8 cellular contexts compared by ENCODE assay signal in genomic region chr9:127904888-127905728, GRCh38. TPM values are rescaled to one million over a fixed set of nuclear protein-coding genes. Genes with fewer than 3 reads are reported as not detected.
DNase-seq lines count a peak whose midpoint lies in the region; ATAC-seq and TF ChIP-seq lines count a peak whose summit lies in the region.

No MANE protein-coding gene starts in this region.

- peak overlapping the region; percentile 67 to 93 (median 81) for H3K27ac ChIP-seq in heart left ventricle

- no peak for TF ChIP-seq CTCF in heart left ventricle (IDR thresholded peaks at IDR 0.05)

- no peaks in the 10 kb centered on the region for H3K27me3 ChIP-seq in heart left ventricle

- H3K9me3 Mint-ChIP-seq in stimulated activated memory B cell treated with anti-CD40 and anti-IgM and Interleukin-4, amounts not matched to agents 10 μg/mL and 1 μg/mL and 100 μg/mL, for 72 hours = no peaks in the 10 kb centered on the region

- peaks cover 0 to 23% (median 19%) of the 10 kb centered on the region in 9 donors for H3K36me3 ChIP-seq in heart left ventricle

- peak overlapping the region; percentile 88 for H3K4me3 Mint-ChIP-seq in stimulated activated memory B cell treated with anti-CD40 and anti-IgM and Interleukin-4, amounts not matched to agents 10 μg/mL and 1 μg/mL and 100 μg/mL, for 72 hours

- H3K9me3 ChIP-seq in heart left ventricle = no peaks in the 10 kb centered on the region

- WGBS in heart left ventricle, 4 donors = 58 to 76% (median 61%) methylated on average over 5 to 7 of the region's 7 CpGs

- DNase-seq in KG1 (lab: John Stamatoyannopoulos, UW) (peak; percentile 75), heart left ventricle (peak in 1 of 5 donors; percentile 29), NCI-H1417 treated with DMSO at 0.1 percent for 48 hours (lab: John Stamatoyannopoulos, UW) (no peak), iPS-NIHi7 (ENCODE audit: extremely low spot score) (no peak)
- DNase-seq in activated CD8-positive, alpha-beta memory T cell treated with anti-CD3 and anti-CD28 coated beads, Interleukin-2, amount 50 U/mL, for 48 hours = peak; percentile 76

- H3K27me3 Mint-ChIP-seq in stimulated activated memory B cell treated with anti-CD40 and anti-IgM and Interleukin-4, amounts not matched to agents 10 μg/mL and 1 μg/mL and 100 μg/mL, for 72 hours = no peaks in the 10 kb centered on the region

- peaks cover 9 to 57% (median 37%) of the 10 kb centered on the region in 12 donors for H3K4me1 ChIP-seq in heart left ventricle

- no peak for TF ChIP-seq POLR2A in heart left ventricle (IDR thresholded peaks at IDR 0.05)

- peaks cover 66% of the 10 kb centered on the region for H3K4me1 Mint-ChIP-seq in stimulated activated memory B cell treated with anti-CD40 and anti-IgM and Interleukin-4, amounts not matched to agents 10 μg/mL and 1 μg/mL and 100 μg/mL, for 72 hours

- ATAC-seq in heart left ventricle (peak in 3 of 4 donors; percentile 2 to 4 (median 2)), GM21423 (IDR thresholded peaks at IDR 0.05; ENCODE audit: unreplicated experiment) (no peak), GM18520 (IDR thresholded peaks at IDR 0.05; ENCODE audit: unreplicated experiment) (no peak)
- peak; percentile 62 for ATAC-seq in stimulated activated memory B cell treated with anti-CD40 and anti-IgM and Interleukin-4, amounts not matched to agents 10 μg/mL and 1 μg/mL and 100 μg/mL, for 72 hours

- peak overlapping the region in 3 of 12 donors; percentile 16 to 51 (median 28) for H3K4me3 ChIP-seq in heart left ventricle

- H3K36me3 Mint-ChIP-seq in stimulated activated memory B cell treated with anti-CD40 and anti-IgM and Interleukin-4, amounts not matched to agents 10 μg/mL and 1 μg/mL and 100 μg/mL, for 72 hours = peaks cover 18% of the 10 kb centered on the region

- H3K27ac Mint-ChIP-seq in stimulated activated memory B cell treated with anti-CD40 and anti-IgM and Interleukin-4, amounts not matched to agents 10 μg/mL and 1 μg/mL and 100 μg/mL, for 72 hours = peak overlapping the region; percentile 99

- intact Hi-C loops in heart left ventricle (cut with DNase I) = no loop called here

RNA-seq across cellular contexts. Expression of gene ST6GALNAC6, which starts 5.7 kb away (rescaled TPM):
- total RNA-seq in heart left ventricle = 10 to 100 TPM; 28.4 to 75.9 (median 45.6) TPM
- polyA plus RNA-seq in heart left ventricle = 10 to 100 TPM; 35.7 to 37.5 TPM

RNA-seq across cellular contexts. Expression of gene ST6GALNAC4, which starts 11.7 kb away (rescaled TPM):
- 10 to 100 TPM; 28.3 to 66.1 (median 42.6) TPM for total RNA-seq in heart left ventricle
- polyA plus RNA-seq in heart left ventricle = 10 to 100 TPM; 17.0 to 72.0 TPM

RNA-seq across cellular contexts. Expression of gene PIP5KL1, which starts 25.5 kb away (rescaled TPM):
- total RNA-seq in heart left ventricle = under 1 TPM in 7 of 9 donors, not detected in 2; 0.33 to 0.77 (median 0.51) TPM
- polyA plus RNA-seq in heart left ventricle = under 1 TPM; 0.12 to 0.15 TPM

RNA-seq across cellular contexts. Expression of gene AK1, which starts 27.6 kb away (rescaled TPM):
- total RNA-seq in heart left ventricle = 100 to 1,000 TPM; 415 to 810 (median 586) TPM
- 1,000 to 10,000 TPM in 1 of 2 donors, 100 to 1,000 TPM in 1; 312 to 1,060 TPM for polyA plus RNA-seq in heart left ventricle

RNA-seq across cellular contexts. Expression of gene DPM2, which starts 32.5 kb away (rescaled TPM):
- total RNA-seq in heart left ventricle = 10 to 100 TPM in 7 of 9 donors, 1 to 10 TPM in 2; 7.2 to 19.5 (median 11.7) TPM
- polyA plus RNA-seq in heart left ventricle = 10 to 100 TPM; 15.3 to 31.7 TPM

Comparison
In these comparisons a context has a peak if more than half of its experiments do, and no peak if none do; other contexts are left out.
1. DNase-seq: peak in KG1 (single experiment) and activated CD8-positive, alpha-beta memory T cell treated with anti-CD3 and anti-CD28 coated beads, Interleukin-2, amount 50 U/mL, for 48 hours (single experiment); none in NCI-H1417 treated with DMSO at 0.1 percent for 48 hours (single experiment) and iPS-NIHi7 (single experiment).
2. ATAC-seq: peak in heart left ventricle (3 of 4) and stimulated activated memory B cell treated with anti-CD40 and anti-IgM and Interleukin-4, amounts not matched to agents 10 μg/mL and 1 μg/mL and 100 μg/mL, for 72 hours (single experiment); none in GM21423 (single experiment) and GM18520 (single experiment).